7 cellular contexts compared by ENCODE assay signal in the genomic region with DNA sequence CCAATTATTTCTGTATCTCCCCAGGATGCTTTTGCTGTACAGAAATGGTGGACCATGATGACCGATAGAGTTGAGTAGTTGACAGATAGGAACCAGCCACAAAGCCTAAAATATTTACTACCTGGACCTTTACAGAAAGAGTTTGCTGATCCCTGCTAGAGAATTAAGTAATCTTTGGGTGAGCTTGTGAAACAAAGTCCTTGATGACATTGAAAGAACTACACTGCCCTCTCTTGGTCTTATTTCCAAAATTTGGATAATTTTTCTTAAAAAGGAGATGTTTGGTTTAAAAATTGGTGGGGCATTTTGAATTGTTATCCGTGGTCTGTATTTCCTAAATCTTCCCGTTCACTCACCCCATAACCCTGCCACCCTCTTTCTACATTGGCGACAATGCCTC.
DNase-seq lines count a peak whose midpoint lies in the region; ATAC-seq and TF ChIP-seq lines count a peak whose summit lies in the region.

No MANE protein-coding gene starts in this region.

- TF ChIP-seq CTCF in MM.1S (IDR thresholded peaks at IDR 0.05; ENCODE audit: low read length) (peak; percentile 31), astrocyte of the spinal cord (IDR thresholded peaks at IDR 0.05; ENCODE audit: low read depth, low read length) (peak; percentile 21)

- no peaks in the 10 kb centered on the region for H3K79me2 ChIP-seq in MM.1S (ENCODE audit: low read length)

- no peaks in the 10 kb centered on the region for H3K27me3 ChIP-seq in MM.1S (replicated peaks; ENCODE audit: insufficient read depth, low read length)

- ATAC-seq in HG02610 (IDR thresholded peaks at IDR 0.05; ENCODE audit: unreplicated experiment), result no peak
- ATAC-seq in GM18519 (IDR thresholded peaks at IDR 0.05; ENCODE audit: low FRiP score, unreplicated experiment), result no peak
- ATAC-seq in GM21515 (IDR thresholded peaks at IDR 0.05; ENCODE audit: unreplicated experiment), result no peak

- H3K9ac ChIP-seq in MM.1S (ENCODE audit: low read length), result no peak overlapping the region

- peak; percentile 52 for DNase-seq in EL
- DNase-seq in MM.1S, result peak; percentile 51
- peak; percentile 73 for DNase-seq in astrocyte of the spinal cord (ENCODE audit: low read depth, low spot score)
- DNase-seq in left kidney (ENCODE audit: low read depth, low spot score), result peak; percentile 48

- H3K36me3 ChIP-seq in MM.1S (replicated peaks; ENCODE audit: insufficient read depth, low read length), result no peaks in the 10 kb centered on the region

- no peaks in the 10 kb centered on the region for H4K20me1 ChIP-seq in MM.1S (ENCODE audit: insufficient read depth, low read length)

- H3K4me3 ChIP-seq in MM.1S (ENCODE audit: low read length) (no peak overlapping the region), astrocyte of the spinal cord (ENCODE audit: low read depth, low read length) (no peak overlapping the region)

- no peaks in the 10 kb centered on the region for H3F3A ChIP-seq in MM.1S (ENCODE audit: insufficient read depth, low read length)

- no peak overlapping the region for H2AFZ ChIP-seq in MM.1S (ENCODE audit: low read length)

- H3K4me2 ChIP-seq in MM.1S (ENCODE audit: low read depth, low read length), result no peak overlapping the region

- no peaks in the 10 kb centered on the region for H3K4me1 ChIP-seq in MM.1S (ENCODE audit: low read length)

- no peak overlapping the region for H3K27ac ChIP-seq in MM.1S (ENCODE audit: low read length)

- in situ Hi-C loops in astrocyte of the spinal cord (cut with HindIII; ENCODE audit: low sequenced_read_pairs), result no loop called here

- no peaks in the 10 kb centered on the region for H3K9me2 ChIP-seq in MM.1S (replicated peaks; ENCODE audit: insufficient read depth, low read length)

- no peaks in the 10 kb centered on the region for H3K9me3 ChIP-seq in MM.1S (replicated peaks; ENCODE audit: insufficient read depth, low read length)
